ENCODE assay signal across 20 cellular contexts in genomic region chr20:47509104-47509661, GRCh38. TPM values are rescaled to one million over a fixed set of nuclear protein-coding genes. Genes with fewer than 3 reads are reported as not detected.
DNase-seq lines count a peak whose midpoint lies in the region; ATAC-seq and TF ChIP-seq lines count a peak whose summit lies in the region.
"Had no signal": no experiment of that assay in that cellular context is flagged by ENCODE, and none has a peak within 500 bp of the region (broad histone marks: within the 10 kb centered on the region; RNA-seq: fewer than 3 reads in every experiment).

No MANE protein-coding gene starts in this region.

- DNase-seq in activated CD4-positive, alpha-beta T cell treated with anti-CD3 and anti-CD28 coated beads, Interleukin-2, amount 10 ng/mL, durations not matched to agents 24 days and 14 days = no peak
- DNase-seq in activated CD4-positive, alpha-beta T cell treated with anti-CD3 and anti-CD28 coated beads, Interleukin-2, amount 50 U/mL, for 48 hours = no peak
- no peak for DNase-seq in activated T-helper 2 cell treated with anti-CD3 and anti-CD28 coated beads, Interferon-gamma antibody, Interleukin-2, Interleukin-4, amounts not matched to agents 10 μg/mL and 5 μg/mL and 100 μg/mL, durations not matched to agents 14 hours and 24 hours and 36 hours (ENCODE audit: low spot score)
- DNase-seq in neural progenitor cell (ENCODE audit: low spot score) = no peak
- no peak for DNase-seq in posterior vena cava (ENCODE audit: low spot score)
- DNase-seq in HuH-7 (ENCODE audit: low spot score) = no peak
- DNase-seq: activated CD4-positive, alpha-beta T cell treated with anti-CD3 and anti-CD28 coated beads, Interleukin-2, amount 50 U/mL, for 4 hours; effector CD4-positive, alpha-beta T cell; EL; H7; kidney; NCI-H1105; NCI-H2171; NK-92 treated with Interleukin-12 subunit alpha and Interleukin-12 subunit beta, amount 100 ng/mL, for 24 hours; stimulated activated CD4-positive, alpha-beta T cell treated with anti-CD3 and anti-CD28 coated beads, Interleukin-4, amount 100 ng/mL, for 1 hour; stimulated activated CD8-positive, alpha-beta memory T cell treated with anti-CD3 and anti-CD28 coated beads, Interleukin-4, amount 100 ng/mL, for 48 hours had no signal

- no peak overlapping the region for H2AFZ ChIP-seq in neural progenitor cell (replicated peaks)

- no peaks in the 10 kb centered on the region for H3K27me3 ChIP-seq in HUES48 (ENCODE audit: control insufficient read depth, insufficient read depth, low read length)
- no peaks in the 10 kb centered on the region for H3K27me3 ChIP-seq in neural progenitor cell

- peaks cover 44% of the 10 kb centered on the region for H3F3A ChIP-seq in neural progenitor cell (ENCODE audit: low read depth)

- H3K9me3 ChIP-seq in HUES48 (ENCODE audit: control insufficient read depth, insufficient read depth, low read length) (no peaks in the 10 kb centered on the region), neural progenitor cell (ENCODE audit: low read depth) (no peaks in the 10 kb centered on the region)
- H3K9me3 ChIP-seq: A549 had no signal

- no peak overlapping the region for H3K4me3 ChIP-seq in HUES48 (ENCODE audit: low read depth, low read length)
- no peak overlapping the region for H3K4me3 ChIP-seq in neural progenitor cell
- H3K4me3 ChIP-seq: A549 had no signal

- peaks cover 31% of the 10 kb centered on the region for H3K4me1 ChIP-seq in HUES48 (ENCODE audit: control insufficient read depth, insufficient read depth, low read length)
- peaks cover 54% of the 10 kb centered on the region for H3K4me1 ChIP-seq in neural progenitor cell

- peaks cover 61% of the 10 kb centered on the region for H3K4me1 Mint-ChIP-seq in activated CD4-positive, alpha-beta T cell treated with anti-CD3 and anti-CD28 coated beads, Interleukin-2, amount 10 ng/mL, durations not matched to agents 24 days and 14 days
- H3K4me1 Mint-ChIP-seq in activated T-helper 2 cell treated with anti-CD3 and anti-CD28 coated beads, Interferon-gamma antibody, Interleukin-2, Interleukin-4, amounts not matched to agents 10 μg/mL and 5 μg/mL and 100 μg/mL, durations not matched to agents 14 hours and 24 hours and 36 hours (ENCODE audit: low read depth) = peaks cover 60% of the 10 kb centered on the region
- peaks cover 46% of the 10 kb centered on the region for H3K4me1 Mint-ChIP-seq in neural progenitor cell

- H3K4me2 ChIP-seq in neural progenitor cell = peak overlapping the region; percentile 70

- H3K27ac Mint-ChIP-seq in activated CD4-positive, alpha-beta T cell treated with anti-CD3 and anti-CD28 coated beads, Interleukin-2, amount 10 ng/mL, durations not matched to agents 24 days and 14 days = peak overlapping the region; percentile 87
- peak overlapping the region; percentile 71 for H3K27ac Mint-ChIP-seq in activated T-helper 2 cell treated with anti-CD3 and anti-CD28 coated beads, Interferon-gamma antibody, Interleukin-2, Interleukin-4, amounts not matched to agents 10 μg/mL and 5 μg/mL and 100 μg/mL, durations not matched to agents 14 hours and 24 hours and 36 hours
- peak overlapping the region; percentile 86 for H3K27ac Mint-ChIP-seq in neural progenitor cell
- H3K27ac Mint-ChIP-seq: type B pancreatic cell had no signal

- H3K9ac ChIP-seq in HUES48 (ENCODE audit: low read depth, low read length) (no peak overlapping the region), neural progenitor cell (no peak overlapping the region)

- ATAC-seq in HG02678 (IDR thresholded peaks at IDR 0.05; ENCODE audit: unreplicated experiment) = no peak
- ATAC-seq: A549 had no signal

- no peak for TF ChIP-seq CTCF in neural progenitor cell (IDR thresholded peaks at IDR 0.05)

- H3K27me3 Mint-ChIP-seq in activated CD4-positive, alpha-beta T cell treated with anti-CD3 and anti-CD28 coated beads, Interleukin-2, amount 10 ng/mL, durations not matched to agents 24 days and 14 days = no peaks in the 10 kb centered on the region
- H3K27me3 Mint-ChIP-seq in activated T-helper 2 cell treated with anti-CD3 and anti-CD28 coated beads, Interferon-gamma antibody, Interleukin-2, Interleukin-4, amounts not matched to agents 10 μg/mL and 5 μg/mL and 100 μg/mL, durations not matched to agents 14 hours and 24 hours and 36 hours (ENCODE audit: low read depth) = no peaks in the 10 kb centered on the region
- H3K27me3 Mint-ChIP-seq in neural progenitor cell (ENCODE audit: insufficient read depth, low read depth) = no peaks in the 10 kb centered on the region
- H3K27me3 Mint-ChIP-seq: type B pancreatic cell had no signal

- H3K79me2 ChIP-seq in neural progenitor cell (ENCODE audit: low read depth) = peaks cover 100% of the 10 kb centered on the region

- H3K9me3 Mint-ChIP-seq in activated CD4-positive, alpha-beta T cell treated with anti-CD3 and anti-CD28 coated beads, Interleukin-2, amount 10 ng/mL, durations not matched to agents 24 days and 14 days = no peaks in the 10 kb centered on the region
- no peaks in the 10 kb centered on the region for H3K9me3 Mint-ChIP-seq in activated T-helper 2 cell treated with anti-CD3 and anti-CD28 coated beads, Interferon-gamma antibody, Interleukin-2, Interleukin-4, amounts not matched to agents 10 μg/mL and 5 μg/mL and 100 μg/mL, durations not matched to agents 14 hours and 24 hours and 36 hours
- no peaks in the 10 kb centered on the region for H3K9me3 Mint-ChIP-seq in neural progenitor cell
- H3K9me3 Mint-ChIP-seq: type B pancreatic cell had no signal

- H3K36me3 Mint-ChIP-seq in activated CD4-positive, alpha-beta T cell treated with anti-CD3 and anti-CD28 coated beads, Interleukin-2, amount 10 ng/mL, durations not matched to agents 24 days and 14 days (ENCODE audit: low read depth) = peaks cover 52% of the 10 kb centered on the region
- H3K36me3 Mint-ChIP-seq in activated T-helper 2 cell treated with anti-CD3 and anti-CD28 coated beads, Interferon-gamma antibody, Interleukin-2, Interleukin-4, amounts not matched to agents 10 μg/mL and 5 μg/mL and 100 μg/mL, durations not matched to agents 14 hours and 24 hours and 36 hours (ENCODE audit: low read depth) = peaks cover 61% of the 10 kb centered on the region
- peaks cover 13% of the 10 kb centered on the region for H3K36me3 Mint-ChIP-seq in neural progenitor cell

- peaks cover 55% of the 10 kb centered on the region for H4K20me1 ChIP-seq in neural progenitor cell (ENCODE audit: low read depth)

- H3K4me3 Mint-ChIP-seq in activated CD4-positive, alpha-beta T cell treated with anti-CD3 and anti-CD28 coated beads, Interleukin-2, amount 10 ng/mL, durations not matched to agents 24 days and 14 days = peak overlapping the region; percentile 77
- H3K4me3 Mint-ChIP-seq in activated T-helper 2 cell treated with anti-CD3 and anti-CD28 coated beads, Interferon-gamma antibody, Interleukin-2, Interleukin-4, amounts not matched to agents 10 μg/mL and 5 μg/mL and 100 μg/mL, durations not matched to agents 14 hours and 24 hours and 36 hours (ENCODE audit: low read depth) = peak overlapping the region; percentile 76
- no peak overlapping the region for H3K4me3 Mint-ChIP-seq in neural progenitor cell
- H3K4me3 Mint-ChIP-seq: type B pancreatic cell had no signal

- peak overlapping the region; percentile 92 for H3K27ac ChIP-seq in HUES48 (ENCODE audit: low read depth, low read length)
- H3K27ac ChIP-seq in neural progenitor cell = peak overlapping the region; percentile 87

- intact Hi-C loops in activated CD4-positive, alpha-beta T cell treated with anti-CD3 and anti-CD28 coated beads, Interleukin-2, amount 10 ng/mL, durations not matched to agents 24 days and 14 days (cut with micrococcal nuclease) = no loop called here
- intact Hi-C loops in activated T-helper 2 cell treated with anti-CD3 and anti-CD28 coated beads, Interferon-gamma antibody, Interleukin-2, Interleukin-4, amounts not matched to agents 10 μg/mL and 5 μg/mL and 100 μg/mL, durations not matched to agents 14 hours and 24 hours and 36 hours (cut with micrococcal nuclease) = loop anchor here (5.0 to 10.0 kb wide), 2 partner anchors 33 to 314 kb away; no protein-coding TSS in a partner anchor
- intact Hi-C loops in posterior vena cava (cut with DNase I) = loop anchor here in 1 of 2 donors (10.0 kb wide), 1 partner anchor 106 kb away; no protein-coding TSS in a partner anchor

- H3K36me3 ChIP-seq in HUES48 (ENCODE audit: control insufficient read depth, insufficient read depth, low read length) (no peaks in the 10 kb centered on the region), neural progenitor cell (peaks cover 3% of the 10 kb centered on the region)

RNA-seq across cellular contexts. Expression of gene NCOA3, which starts 7.5 kb away (rescaled TPM):
- 140 TPM in 2 replicates for total RNA-seq in activated CD4-positive, alpha-beta T cell treated with anti-CD3 and anti-CD28 coated beads, Interleukin-2, amount 10 ng/mL, durations not matched to agents 24 days and 14 days
- 119 and 126 TPM in 2 replicates for total RNA-seq in activated T-helper 2 cell treated with anti-CD3 and anti-CD28 coated beads, Interferon-gamma antibody, Interleukin-2, Interleukin-4, amounts not matched to agents 10 μg/mL and 5 μg/mL and 100 μg/mL, durations not matched to agents 14 hours and 24 hours and 36 hours
- 45.6 and 64.5 TPM in 2 replicates for total RNA-seq in neural progenitor cell (ENCODE audit: low replicate concordance)
- total RNA-seq in posterior vena cava = 10 to 100 TPM; 39.0 to 46.6 TPM
